Comparison of ENCODE assay signal across 14 cellular contexts in genomic region chr2:49931243-49931642, GRCh38.
A peak's percentile ranks its signal among the peaks of the same experiment; 100 is the strongest.
DNase-seq lines count a peak whose midpoint lies in the region; ATAC-seq and TF ChIP-seq lines count a peak whose summit lies in the region.
"Had no signal": no experiment of that assay in that cellular context is flagged by ENCODE, and none has a peak within 500 bp of the region (broad histone marks: within the 10 kb centered on the region; RNA-seq: fewer than 3 reads in every experiment).

No MANE protein-coding gene starts in this region.

- DNase-seq in astrocyte of the hippocampus (ENCODE audit: low read depth, low spot score) (peak; percentile 3), epithelial cell of esophagus (ENCODE audit: low read depth) (peak; percentile 1), kidney tubule cell (ENCODE audit: low spot score) (peak; percentile 50), putamen (ENCODE audit: low spot score) (no peak), DMS53 treated with DMSO at 0.1 percent for 48 hours (lab: John Stamatoyannopoulos, UW; ENCODE audit: unreplicated experiment) (no peak)
- DNase-seq: C1 segment of cervical spinal cord; Calu3; CD4-positive, alpha-beta memory T cell; COR-L47; DMS53; DND-41; GOT3 had no signal

- no peak overlapping the region for H3K4me3 ChIP-seq in epithelial cell of esophagus (ENCODE audit: low read length)
- H3K4me3 ChIP-seq: HAP-1 had no signal

- ATAC-seq in SK-N-SH treated with all-trans-retinoic acid at 6 μM for 48 hours = no peak

- no peak for TF ChIP-seq CTCF in epithelial cell of esophagus (IDR thresholded peaks at IDR 0.05; ENCODE audit: insufficient read depth, low read depth, low read length, missing control alignments)

TF ChIP-seq in SK-N-SH treated with all-trans-retinoic acid at 6 μM for 48 hours, 23 proteins besides CTCF, POLR2A, EP300 and RAD21:
- TF ChIP-seq CREB5 (CRISPR knock-in tag; IDR thresholded peaks at IDR 0.05; ENCODE audit: low read depth) (no peak), ARNTL (CRISPR knock-in tag; IDR thresholded peaks at IDR 0.05; ENCODE audit: borderline replicate concordance, low read depth) (no peak), ISL1 (CRISPR knock-in tag; IDR thresholded peaks at IDR 0.05) (no peak), ESRRG (CRISPR knock-in tag; IDR thresholded peaks at IDR 0.05) (no peak), SNAI2 (CRISPR knock-in tag; IDR thresholded peaks at IDR 0.05) (no peak), PATZ1 (CRISPR knock-in tag; IDR thresholded peaks at IDR 0.05; ENCODE audit: borderline replicate concordance) (no peak)

Comparison
In these comparisons a context has a peak if more than half of its experiments do, and no peak if none do; other contexts are left out.
1. DNase-seq: peak in astrocyte of the hippocampus (single experiment), epithelial cell of esophagus (single experiment) and kidney tubule cell (single experiment); none in putamen (single experiment) and DMS53 treated with DMSO at 0.1 percent for 48 hours (single experiment).